1 cellular context compared by ENCODE assay signal in genomic region chr2:237966565-237967462, GRCh38.
TF ChIP-seq lines count a peak whose summit lies in the region.

TSS of gene UBE2F (plus strand) at chr2:237967014. CDS start at chr2:237973108, 6,094 bp downstream.

TF ChIP-seq in HepG2, 621 proteins besides CTCF, POLR2A, EP300 and RAD21 (continued from another document and continues in another):
- no peak for TF ChIP-seq ZBTB43 (CRISPR knock-in tag; conservative IDR thresholded peaks at IDR 0.05)
- TF ChIP-seq ZNF83 (CRISPR knock-in tag; IDR thresholded peaks at IDR 0.05; ENCODE audit: borderline replicate concordance), result no peak
- peak; percentile 89 for TF ChIP-seq KMT2B (CRISPR knock-in tag; IDR thresholded peaks at IDR 0.05)
- peak; percentile 70; the same call in 1 of the 2 replicates for TF ChIP-seq DMAP1 (CRISPR knock-in tag; IDR thresholded peaks at IDR 0.05)
- no peak for TF ChIP-seq NR3C1 (CRISPR knock-in tag; IDR thresholded peaks at IDR 0.05)
- TF ChIP-seq GATAD1 (CRISPR knock-in tag; IDR thresholded peaks at IDR 0.05), result peak; percentile 87
- no peak for TF ChIP-seq MLXIP (CRISPR knock-in tag; IDR thresholded peaks at IDR 0.05; ENCODE audit: borderline replicate concordance)
- 0 out of 2 replicates have a peak, but pooled peaks have one; percentile 62 for TF ChIP-seq E2F5 (CRISPR knock-in tag; conservative IDR thresholded peaks at IDR 0.05)
- no peak for TF ChIP-seq TP53 (CRISPR knock-in tag; conservative IDR thresholded peaks at IDR 0.05)
- TF ChIP-seq SPEN (CRISPR knock-in tag; IDR thresholded peaks at IDR 0.05; ENCODE audit: low read depth), result peak; percentile 84
- TF ChIP-seq CCAR2 (optimal IDR thresholded peaks at IDR 0.05; ENCODE audit: low read depth, low read length), result peak; percentile 96
- TF ChIP-seq TEF (CRISPR knock-in tag; IDR thresholded peaks at IDR 0.05), result no peak
- no peak for TF ChIP-seq SYNCRIP (IDR thresholded peaks at IDR 0.05; ENCODE audit: insufficient read depth, low read depth, low read length)
- peak; percentile 98 for TF ChIP-seq PRPF4 (IDR thresholded peaks at IDR 0.05; ENCODE audit: low read depth, low read length, poor library complexity, severe bottlenecking)
- no peak; the same call in 1 of the 2 replicates for TF ChIP-seq SMAD1 (CRISPR knock-in tag; IDR thresholded peaks at IDR 0.05; ENCODE audit: borderline replicate concordance, low read depth)
- TF ChIP-seq TCF12 (IDR thresholded peaks at IDR 0.05), result no peak
- peak; percentile 51; the same call in 1 of the 2 replicates for TF ChIP-seq TCF12 (CRISPR knock-in tag; IDR thresholded peaks at IDR 0.05)
- TF ChIP-seq ZFP90 (CRISPR knock-in tag; IDR thresholded peaks at IDR 0.05; ENCODE audit: borderline replicate concordance), result peak; percentile 44; the same call in 1 of the 2 replicates
- no peak for TF ChIP-seq ELK4 (CRISPR knock-in tag; IDR thresholded peaks at IDR 0.05; ENCODE audit: borderline replicate concordance)
- TF ChIP-seq NCOA5 (CRISPR knock-in tag; IDR thresholded peaks at IDR 0.05), result no peak
- TF ChIP-seq ZNF691 (CRISPR knock-in tag; IDR thresholded peaks at IDR 0.05; ENCODE audit: borderline replicate concordance, low read depth), result no peak; the same call in 1 of the 2 replicates
- TF ChIP-seq ZBTB20 (CRISPR knock-in tag; IDR thresholded peaks at IDR 0.05; ENCODE audit: borderline replicate concordance, low read depth), result no peak
- peak; percentile 53 for TF ChIP-seq U2AF1 (optimal IDR thresholded peaks at IDR 0.05; ENCODE audit: low read depth, low read length)
- peak; percentile 68; the same call in 1 of the 2 replicates for TF ChIP-seq ATF1 (CRISPR knock-in tag; IDR thresholded peaks at IDR 0.05)
- no peak; the same call in 1 of the 2 replicates for TF ChIP-seq ZNF749 (CRISPR knock-in tag; IDR thresholded peaks at IDR 0.05; ENCODE audit: borderline replicate concordance)
- peak; percentile 72 for TF ChIP-seq CBFB (CRISPR knock-in tag; IDR thresholded peaks at IDR 0.05)
- no peak for TF ChIP-seq POLR2AphosphoS2 (IDR thresholded peaks at IDR 0.05; ENCODE audit: low read depth, low read length)
- TF ChIP-seq KLF16 (CRISPR knock-in tag; IDR thresholded peaks at IDR 0.05), result peak in 1 of 2 experiments; percentile 84; a peak in 2 of 4 replicates
- no peak; the same call in 1 of the 2 replicates for TF ChIP-seq ZNF678 (CRISPR knock-in tag; IDR thresholded peaks at IDR 0.05)
- peak; percentile 99 for TF ChIP-seq ZFP91 (CRISPR knock-in tag; IDR thresholded peaks at IDR 0.05; ENCODE audit: borderline replicate concordance)
- no peak for TF ChIP-seq KLF13 (CRISPR knock-in tag; IDR thresholded peaks at IDR 0.05)
- no peak for TF ChIP-seq ZNF512 (CRISPR knock-in tag; IDR thresholded peaks at IDR 0.05)
- no peak for TF ChIP-seq ZNF619 (CRISPR knock-in tag; IDR thresholded peaks at IDR 0.05)
- TF ChIP-seq ZNF44 (CRISPR knock-in tag; IDR thresholded peaks at IDR 0.05), result peak; percentile 60; the same call in 1 of the 2 replicates
- no peak for TF ChIP-seq ZBTB26 (CRISPR knock-in tag; IDR thresholded peaks at IDR 0.05; ENCODE audit: borderline replicate concordance)
- 0 out of 2 replicates have a peak, but pooled peaks have one; percentile 59 for TF ChIP-seq ZNF234 (CRISPR knock-in tag; conservative IDR thresholded peaks at IDR 0.05)
- peak; percentile 66 for TF ChIP-seq CREM (IDR thresholded peaks at IDR 0.05)
- TF ChIP-seq CREM (CRISPR knock-in tag; IDR thresholded peaks at IDR 0.05), result no peak
- no peak; the same call in 1 of the 2 replicates for TF ChIP-seq ZNF253 (CRISPR knock-in tag; IDR thresholded peaks at IDR 0.05; ENCODE audit: borderline replicate concordance)
- TF ChIP-seq HOXD1 (CRISPR knock-in tag; IDR thresholded peaks at IDR 0.05), result no peak
- TF ChIP-seq BHLHE40 (IDR thresholded peaks at IDR 0.05; ENCODE audit: low read length), result peak; percentile 83
- peak; percentile 89 for TF ChIP-seq DRAP1 (CRISPR knock-in tag; IDR thresholded peaks at IDR 0.05)
- TF ChIP-seq ZNF383 (CRISPR knock-in tag; IDR thresholded peaks at IDR 0.05; ENCODE audit: borderline replicate concordance), result no peak
- TF ChIP-seq ZBTB33 (CRISPR knock-in tag; IDR thresholded peaks at IDR 0.05), result peak; percentile 69
- TF ChIP-seq PBX2 (CRISPR knock-in tag; IDR thresholded peaks at IDR 0.05), result no peak
- peak; percentile 96 for TF ChIP-seq ZNF136 (CRISPR knock-in tag; IDR thresholded peaks at IDR 0.05; ENCODE audit: low read depth)
- TF ChIP-seq ATF3 (CRISPR knock-in tag; IDR thresholded peaks at IDR 0.05), result 0 out of 2 replicates have a peak, but pooled peaks have one; percentile 25
- peak; percentile 83 for TF ChIP-seq ZNF430 (CRISPR knock-in tag; IDR thresholded peaks at IDR 0.05)
- peak; percentile 75; the same call in 1 of the 2 replicates for TF ChIP-seq ZNF670 (CRISPR knock-in tag; IDR thresholded peaks at IDR 0.05; ENCODE audit: borderline replicate concordance)
